Comparison of ENCODE assay signal across 14 cellular contexts in genomic region chr20:44271915-44272663, GRCh38. TPM values are rescaled to one million over a fixed set of nuclear protein-coding genes. Genes with fewer than 3 reads are reported as not detected.
DNase-seq lines count a peak whose midpoint lies in the region; ATAC-seq, FAIRE-seq and TF ChIP-seq lines count a peak whose summit lies in the region.
"Had no signal": no experiment of that assay in that cellular context is flagged by ENCODE, and none has a peak within 500 bp of the region (broad histone marks: within the 10 kb centered on the region; RNA-seq: fewer than 3 reads in every experiment).

No MANE protein-coding gene starts in this region.

- no peak overlapping the region for H3K27ac Mint-ChIP-seq in HFFc6
- no peak overlapping the region for H3K27ac Mint-ChIP-seq in WTC11

- H2AFZ ChIP-seq in HepG2 (ENCODE audit: low read length): no peak overlapping the region

- no peak overlapping the region for H3K4me2 ChIP-seq in HepG2 (ENCODE audit: low read depth, low read length)

- H3K79me2 ChIP-seq in HepG2 (ENCODE audit: insufficient read depth, low read length): no peaks in the 10 kb centered on the region

- H3K27ac ChIP-seq in HepG2 (ENCODE audit: extremely low read length, insufficient read depth, low read length) (no peak overlapping the region), vagina (no peak overlapping the region)
- H3K27ac ChIP-seq: adrenal gland had no signal

- intact Hi-C loops in HepG2 (cut with micrococcal nuclease; ENCODE audit: unreplicated experiment): no loop called here
- intact Hi-C loops in vagina (cut with DNase I): no loop called here

- H3K4me1 ChIP-seq in HepG2 (ENCODE audit: insufficient read depth, low read length) (peaks cover 43% of the 10 kb centered on the region), vagina (no peaks in the 10 kb centered on the region)
- H3K4me1 ChIP-seq: adrenal gland had no signal

- no peaks in the 10 kb centered on the region for H3K36me3 ChIP-seq in HepG2 (replicated peaks in 1 of 2; ENCODE audit: control insufficient read depth in 1 of 2, insufficient read depth in 2 of 2, low read length in 2 of 2)
- H3K36me3 ChIP-seq in vagina: no peaks in the 10 kb centered on the region
- H3K36me3 ChIP-seq: adrenal gland had no signal

- H3K4me3 ChIP-seq in HepG2 (replicated peaks in 1 of 3; ENCODE audit: insufficient read depth in 1 of 3, low read depth in 2 of 3, low read length in 3 of 3) (no peak overlapping the region), vagina (no peak overlapping the region)
- H3K4me3 ChIP-seq: adrenal gland had no signal

- peak; percentile 27 for DNase-seq in DMS153 (lab: John Stamatoyannopoulos, UW)
- DNase-seq in DMS153 treated with DMSO at 0.1 percent for 48 hours (lab: John Stamatoyannopoulos, UW; ENCODE audit: unreplicated experiment): no peak
- DNase-seq in HFFc6: no peak
- peak; percentile 71 for DNase-seq in WTC11 (ENCODE audit: low spot score)
- no peak for DNase-seq in HepG2 (ENCODE audit: low spot score)
- DNase-seq in vagina (ENCODE audit: extremely low spot score in 2 of 2): no peak
- DNase-seq in HCEC 1CT: no peak
- DNase-seq: adrenal gland; EL; nucleus accumbens; stimulated activated CD4-positive, alpha-beta T cell treated with anti-CD3 and anti-CD28 coated beads, Interleukin-2, amount 100 ng/mL, for 24 hours had no signal

- H3K4me3 Mint-ChIP-seq in HFFc6 (no peak overlapping the region), WTC11 (no peak overlapping the region)

- no peaks in the 10 kb centered on the region for H3K9me3 ChIP-seq in HepG2 (ENCODE audit: low read length)
- H3K9me3 ChIP-seq in vagina: no peaks in the 10 kb centered on the region
- H3K9me3 ChIP-seq: adrenal gland had no signal

- H3K4me1 Mint-ChIP-seq in HFFc6 (ENCODE audit: low read depth): no peaks in the 10 kb centered on the region
- H3K4me1 Mint-ChIP-seq in WTC11: no peaks in the 10 kb centered on the region

- H3K27me3 ChIP-seq in HepG2 (ENCODE audit: control insufficient read depth in 1 of 2, insufficient read depth in 2 of 2, low read length in 2 of 2) (no peaks in the 10 kb centered on the region), vagina (no peaks in the 10 kb centered on the region)
- H3K27me3 ChIP-seq: adrenal gland had no signal

- peak; percentile 31 for TF ChIP-seq CTCF in HFFc6 (IDR thresholded peaks at IDR 0.05)
- TF ChIP-seq CTCF in WTC11 (IDR thresholded peaks at IDR 0.05): peak; percentile 34; the same call in 1 of the 2 replicates
- TF ChIP-seq CTCF in HepG2 (CRISPR knock-in tag; IDR thresholded peaks at IDR 0.05): peak; percentile 46
- no peak for TF ChIP-seq CTCF in vagina (IDR thresholded peaks at IDR 0.05)

- TF ChIP-seq POLR2A in HepG2 (IDR thresholded peaks at IDR 0.05; ENCODE audit: insufficient read depth in 1 of 2, low read depth in 2 of 2, low read length in 2 of 2) (no peak), vagina (IDR thresholded peaks at IDR 0.05) (no peak)

- H3K9me3 Mint-ChIP-seq in HFFc6: no peaks in the 10 kb centered on the region; the same call in 1 of the 2 replicates
- peaks cover 11% of the 10 kb centered on the region; the same call in 1 of the 2 replicates for H3K9me3 Mint-ChIP-seq in WTC11

- WGBS in HepG2 (ENCODE audit: low lambda C conversion rate): 86% methylated on average over 14 of the region's 14 CpGs

- TF ChIP-seq EP300 in HepG2 (IDR thresholded peaks at IDR 0.05; ENCODE audit: low read depth in 2 of 2, low read length in 2 of 2): no peak
- no peak for TF ChIP-seq EP300 in HepG2 (CRISPR knock-in tag; IDR thresholded peaks at IDR 0.05; ENCODE audit: borderline replicate concordance)

- FAIRE-seq in HepG2 (lab: Jason Lieb, UNC): no peak
- FAIRE-seq: endometrium had no signal

- H3K27me3 Mint-ChIP-seq in HFFc6 (ENCODE audit: insufficient read depth) (peaks cover 18% of the 10 kb centered on the region), WTC11 (ENCODE audit: low read depth) (no peaks in the 10 kb centered on the region)

- no peak for TF ChIP-seq RAD21 in HepG2 (CRISPR knock-in tag; IDR thresholded peaks at IDR 0.05)

- POLR2A ChIA-PET in WTC11 (lab: Charles Lee) (no interaction called here), HepG2 (lab: Yijun Ruan, JAX) (no interaction called here)

- H3K36me3 Mint-ChIP-seq in HFFc6 (ENCODE audit: low read depth): no peaks in the 10 kb centered on the region
- H3K36me3 Mint-ChIP-seq in WTC11: no peaks in the 10 kb centered on the region

- H3K9ac ChIP-seq in HepG2 (ENCODE audit: insufficient read depth, low read depth, low read length): no peak overlapping the region

- BruUV-seq in HepG2 (replicated peaks; lab: Mats Ljungman, UMichigan): no TSS peak

- peak; percentile 95 for ATAC-seq in WTC11
- ATAC-seq in HepG2: no peak
- ATAC-seq in HG03135 (IDR thresholded peaks at IDR 0.05; ENCODE audit: unreplicated experiment): no peak

- in situ Hi-C loops in HepG2 (cut with HindIII; ENCODE audit: extremely low pct_ligation_motif_present, low pct_unique_long_range_greater_than_20kb): no loop called here

- no peaks in the 10 kb centered on the region for H4K20me1 ChIP-seq in HepG2 (ENCODE audit: insufficient read depth, low read length)

- CTCF ChIA-PET in WTC11 (lab: Charles Lee): interaction anchor here (0.8 to 3.0 kb wide), 12 partner anchors 8 to 155 kb away, joined by 3 to 25 read pairs (median 8); partner anchors contain the start of genes FITM2 and GDAP1L1
- CTCF ChIA-PET in HepG2 (lab: Yijun Ruan, JAX; ENCODE audit: low intra/inter-chr PET ratio, low total read pairs): no interaction called here

TF ChIP-seq in WTC11, 78 proteins besides CTCF, POLR2A, EP300 and RAD21 (continues in another document):
- TF ChIP-seq ZNF396 (CRISPR knock-in tag; IDR thresholded peaks at IDR 0.05; ENCODE audit: borderline replicate concordance) (no peak), ZBTB21 (CRISPR knock-in tag; IDR thresholded peaks at IDR 0.05; ENCODE audit: borderline replicate concordance) (0 out of 2 replicates have a peak, but pooled peaks have one; percentile 29)

RNA-seq across cellular contexts. Expression of gene GDAP1L1, which starts 25.0 kb away (rescaled TPM):
- total RNA-seq in HFFc6 (2021; fragmentation: NEBNext Ultra II Directional; extraction: Animal tissue kit (Norgen Biotek cat#: 25700)): not detected
- total RNA-seq in WTC11 (2021): 7.5 to 10.3 TPM (median 8.8 TPM) in 3 replicates
- not detected in 2 replicates for total RNA-seq in HepG2 (2016; rRNA removed; fragmentation: Illumina TruSeq; extraction: Trizol)
- total RNA-seq in HepG2 (2016; cell fraction: cytosol; rRNA removed; fragmentation: Illumina TruSeq; extraction: Trizol; ENCODE audit: low read depth): not detected in 2 replicates
- total RNA-seq in HepG2 (2016; cell fraction: insoluble cytoplasmic fraction; rRNA removed; fragmentation: Illumina TruSeq; extraction: Trizol): not detected in 2 replicates
- total RNA-seq in HepG2 (2016; cell fraction: membrane; rRNA removed; fragmentation: Illumina TruSeq; extraction: Trizol): not detected in 2 replicates
- total RNA-seq in HepG2 (2016; cell fraction: nucleus; rRNA removed; fragmentation: Illumina TruSeq; extraction: Trizol): not detected in 2 replicates
- 0.04 and 0.13 TPM in 2 replicates for polyA plus RNA-seq in HepG2 (2011; rRNA removed)
- 0.26 TPM in 1 of 2 replicates, not detected in the other for polyA plus RNA-seq in HepG2 (2011; cell fraction: cytosol; rRNA removed)
- 0.26 TPM in 1 of 2 replicates, not detected in the other for polyA plus RNA-seq in HepG2 (2011; cell fraction: nucleus; rRNA removed)
- 0.47 and 0.64 TPM in 2 replicates for polyA plus RNA-seq in HepG2 (2012)
- not detected in 2 replicates for polyA plus RNA-seq in HepG2 (2016; cell fraction: cytosol; fragmentation: Illumina TruSeq; extraction: Trizol; ENCODE audit: low read depth)
- polyA plus RNA-seq in HepG2 (2016; cell fraction: insoluble cytoplasmic fraction; fragmentation: Illumina TruSeq; extraction: Trizol; ENCODE audit: low read depth): not detected in 2 replicates
- not detected in 2 replicates for polyA plus RNA-seq in HepG2 (2016; cell fraction: membrane; fragmentation: Illumina TruSeq; extraction: Trizol; ENCODE audit: low read depth)
- not detected in 2 replicates for polyA plus RNA-seq in HepG2 (2016; cell fraction: nucleus; fragmentation: Illumina TruSeq; extraction: Trizol; ENCODE audit: insufficient read depth, low read depth)
- not detected in 2 replicates for polyA minus RNA-seq in HepG2 (2011; rRNA and poly(A)+ RNA removed; ENCODE audit: low replicate concordance)
- polyA minus RNA-seq in HepG2 (2011; cell fraction: cytosol; rRNA and poly(A)+ RNA removed): not detected in 2 replicates
- polyA minus RNA-seq in HepG2 (2011; cell fraction: nucleus; rRNA and poly(A)+ RNA removed): not detected in 2 replicates
- total RNA-seq in vagina: not detected
- total RNA-seq: A172 had no signal

RNA-seq across cellular contexts. Expression of gene FITM2, which starts 38.9 kb away (rescaled TPM):
- 10 to 100 TPM; 11.3 to 13.6 (median 13.1) TPM for total RNA-seq in HFFc6 (2021; fragmentation: NEBNext Ultra II Directional; extraction: Animal tissue kit (Norgen Biotek cat#: 25700))
- total RNA-seq in WTC11 (2021) (2.0 to 2.5 TPM (median 2.4 TPM) in 3 replicates), HepG2 (2016; rRNA removed; fragmentation: Illumina TruSeq; extraction: Trizol) (13.6 and 24.5 TPM in 2 replicates), vagina (7.4 TPM)
- total RNA-seq in HepG2 (2016; cell fraction: cytosol; rRNA removed; fragmentation: Illumina TruSeq; extraction: Trizol; ENCODE audit: low read depth): 2.8 and 2.9 TPM in 2 replicates
- 13.1 and 24.2 TPM in 2 replicates for total RNA-seq in HepG2 (2016; cell fraction: insoluble cytoplasmic fraction; rRNA removed; fragmentation: Illumina TruSeq; extraction: Trizol)
- total RNA-seq in HepG2 (2016; cell fraction: membrane; rRNA removed; fragmentation: Illumina TruSeq; extraction: Trizol): 8.8 and 10.2 TPM in 2 replicates
- 20.0 and 25.7 TPM in 2 replicates for total RNA-seq in HepG2 (2016; cell fraction: nucleus; rRNA removed; fragmentation: Illumina TruSeq; extraction: Trizol)
- 9.6 and 10.4 TPM in 2 replicates for polyA plus RNA-seq in HepG2 (2011; rRNA removed)
- polyA plus RNA-seq in HepG2 (2011; cell fraction: cytosol; rRNA removed): 7.7 and 12.9 TPM in 2 replicates
- 10.1 and 10.7 TPM in 2 replicates for polyA plus RNA-seq in HepG2 (2011; cell fraction: nucleus; rRNA removed)
- polyA plus RNA-seq in HepG2 (2012): 18.0 and 19.6 TPM in 2 replicates
- polyA plus RNA-seq in HepG2 (2016; cell fraction: cytosol; fragmentation: Illumina TruSeq; extraction: Trizol; ENCODE audit: low read depth): 2.4 TPM in 2 replicates
- 10.6 and 10.9 TPM in 2 replicates for polyA plus RNA-seq in HepG2 (2016; cell fraction: insoluble cytoplasmic fraction; fragmentation: Illumina TruSeq; extraction: Trizol; ENCODE audit: low read depth)
- 4.4 and 4.9 TPM in 2 replicates for polyA plus RNA-seq in HepG2 (2016; cell fraction: membrane; fragmentation: Illumina TruSeq; extraction: Trizol; ENCODE audit: low read depth)
- 33.0 and 34.7 TPM in 2 replicates for polyA plus RNA-seq in HepG2 (2016; cell fraction: nucleus; fragmentation: Illumina TruSeq; extraction: Trizol; ENCODE audit: insufficient read depth, low read depth)
- polyA minus RNA-seq in HepG2 (2011; rRNA and poly(A)+ RNA removed; ENCODE audit: low replicate concordance): 11.7 and 21.7 TPM in 2 replicates
- polyA minus RNA-seq in HepG2 (2011; cell fraction: cytosol; rRNA and poly(A)+ RNA removed): 10.1 and 13.8 TPM in 2 replicates
- 6.7 and 9.0 TPM in 2 replicates for polyA minus RNA-seq in HepG2 (2011; cell fraction: nucleus; rRNA and poly(A)+ RNA removed)

Comparison
In these comparisons a context has a peak if more than half of its experiments do, and no peak if none do; other contexts are left out.
1. DNase-seq: peak in DMS153 (single experiment) and WTC11 (single experiment); none in DMS153 treated with DMSO at 0.1 percent for 48 hours (single experiment), HFFc6 (single experiment), HepG2 (single experiment), vagina (0 of 2) and HCEC 1CT (single experiment).
2. CTCF ChIP-seq: peak in HFFc6 (single experiment), WTC11 (single experiment) and HepG2 (single experiment); none in vagina (0 of 3).